Comparison of ENCODE assay signal across 9 cellular contexts in the genomic region with DNA sequence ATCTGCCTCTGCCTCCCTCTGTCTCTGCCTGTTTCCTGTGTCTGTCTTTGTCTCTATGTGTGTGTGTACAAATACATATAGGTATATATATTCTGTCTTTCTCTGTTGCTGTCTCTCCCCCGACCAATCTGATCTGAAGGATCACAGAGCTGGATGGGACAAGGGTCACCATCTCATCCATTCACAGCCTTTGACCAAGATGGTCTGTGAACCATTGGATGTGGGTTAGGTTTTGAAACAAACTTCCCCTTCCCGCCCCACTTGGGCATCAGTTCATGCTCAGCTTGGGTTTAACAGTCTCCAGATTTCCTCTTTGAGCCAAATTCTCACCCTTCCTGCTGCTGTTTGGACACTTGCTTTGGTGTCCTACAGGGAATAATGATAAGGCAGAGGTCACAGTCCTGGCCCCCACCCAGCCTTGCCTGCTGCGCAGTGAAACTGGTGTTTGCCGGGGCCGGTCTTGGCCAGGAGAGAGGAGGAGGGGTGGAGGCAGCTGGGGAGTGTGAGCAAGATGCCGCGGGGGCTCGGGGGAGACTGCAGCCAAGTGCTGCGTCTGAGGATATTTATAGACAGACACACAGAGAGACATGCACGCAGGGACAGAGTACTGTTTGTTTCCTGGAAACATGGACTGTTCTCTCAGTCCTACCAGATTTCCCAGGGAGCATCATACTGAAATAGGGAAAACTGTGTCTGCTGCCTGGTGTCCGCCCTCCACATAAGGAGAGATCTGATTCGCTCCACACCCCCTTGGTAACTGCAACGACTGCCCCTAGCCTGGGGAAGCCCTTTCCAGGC. TPM values are rescaled to one million over a fixed set of nuclear protein-coding genes. Genes with fewer than 3 reads are reported as not detected.
DNase-seq lines count a peak whose midpoint lies in the region; ATAC-seq and TF ChIP-seq lines count a peak whose summit lies in the region.
"Had no signal": no experiment of that assay in that cellular context is flagged by ENCODE, and none has a peak within 500 bp of the region (broad histone marks: within the 10 kb centered on the region; RNA-seq: fewer than 3 reads in every experiment).

No MANE protein-coding gene starts in this region.

- no peak for TF ChIP-seq CTCF in WERI-Rb-1 (IDR thresholded peaks at IDR 0.05; ENCODE audit: low read depth, low read length)
- TF ChIP-seq CTCF in fibroblast of mammary gland (conservative IDR thresholded peaks at IDR 0.05; ENCODE audit: control insufficient read depth, insufficient read depth, low read depth, low read length): no peak

- no peaks in the 10 kb centered on the region for H3K9me3 Mint-ChIP-seq in CD4-positive, CD25-positive, alpha-beta regulatory T cell
- no peaks in the 10 kb centered on the region for H3K9me3 Mint-ChIP-seq in naive thymus-derived CD8-positive, alpha-beta T cell

- no peaks in the 10 kb centered on the region for H3K27me3 ChIP-seq in CD4-positive, CD25-positive, alpha-beta regulatory T cell (ENCODE audit: control insufficient read depth, insufficient read depth, low read length)
- no peaks in the 10 kb centered on the region for H3K27me3 ChIP-seq in WERI-Rb-1 (ENCODE audit: insufficient read depth, low read depth, severe bottlenecking)

- POLR2A ChIA-PET in naive thymus-derived CD8-positive, alpha-beta T cell (lab: Charles Lee): interaction anchor here (0.6 to 25.4 kb wide), 8 partner anchors 10 to 269 kb away, joined by 3 to 730 read pairs (median 6); no protein-coding TSS in a partner anchor

- peak in 2 of 3 donors; percentile 40 to 59 for DNase-seq in CD4-positive, CD25-positive, alpha-beta regulatory T cell
- DNase-seq in LHCN-M2 (ENCODE audit: low read depth) (peak; percentile 89), WERI-Rb-1 (peak; percentile 71), fibroblast of mammary gland (ENCODE audit: low read depth) (peak; percentile 69), D341Med (ENCODE audit: low spot score) (no peak)
- DNase-seq in naive thymus-derived CD8-positive, alpha-beta T cell: peak in 2 of 10 donors; percentile 42 to 43

- no peaks in the 10 kb centered on the region for H3K27me3 Mint-ChIP-seq in CD4-positive, CD25-positive, alpha-beta regulatory T cell
- no peaks in the 10 kb centered on the region for H3K27me3 Mint-ChIP-seq in naive thymus-derived CD8-positive, alpha-beta T cell

- ATAC-seq in CD4-positive, CD25-positive, alpha-beta regulatory T cell (ENCODE audit: low read depth in 2 of 2): peak; percentile 31 to 41
- peak; percentile 55 to 66 for ATAC-seq in naive thymus-derived CD8-positive, alpha-beta T cell
- ATAC-seq in GM21786 (IDR thresholded peaks at IDR 0.05; ENCODE audit: unreplicated experiment): no peak
- ATAC-seq in GM19463 (IDR thresholded peaks at IDR 0.05; ENCODE audit: unreplicated experiment): no peak

- peak overlapping the region; percentile 42 for H3K27ac ChIP-seq in CD4-positive, CD25-positive, alpha-beta regulatory T cell (ENCODE audit: insufficient read depth, low read length, poor library complexity, severe bottlenecking)
- H3K27ac ChIP-seq in WERI-Rb-1: peak overlapping the region; percentile 6
- H3K27ac ChIP-seq: HL-60 had no signal

- no peaks in the 10 kb centered on the region for H3K36me3 ChIP-seq in CD4-positive, CD25-positive, alpha-beta regulatory T cell (ENCODE audit: control insufficient read depth, insufficient read depth, low read length)
- no peaks in the 10 kb centered on the region for H3K36me3 ChIP-seq in WERI-Rb-1

- H3K4me3 ChIP-seq in CD4-positive, CD25-positive, alpha-beta regulatory T cell (ENCODE audit: low read depth, low read length): peak overlapping the region; percentile 26
- H3K4me3 ChIP-seq in WERI-Rb-1 (ENCODE audit: low read depth, low read length) (no peak overlapping the region), fibroblast of mammary gland (ENCODE audit: control insufficient read depth, low read depth, low read length) (peak overlapping the region; percentile 9)

- peak overlapping the region; percentile 87 to 97 (median 95) for H3K27ac Mint-ChIP-seq in CD4-positive, CD25-positive, alpha-beta regulatory T cell
- H3K27ac Mint-ChIP-seq in naive thymus-derived CD8-positive, alpha-beta T cell: peak overlapping the region; percentile 25 to 94 (median 88)

- no peaks in the 10 kb centered on the region for H3K9me3 ChIP-seq in CD4-positive, CD25-positive, alpha-beta regulatory T cell (ENCODE audit: control insufficient read depth in 2 of 2, low read length in 2 of 2)
- no peaks in the 10 kb centered on the region for H3K9me3 ChIP-seq in WERI-Rb-1 (ENCODE audit: severe bottlenecking)

- H3K4me1 Mint-ChIP-seq in CD4-positive, CD25-positive, alpha-beta regulatory T cell: peaks cover 6 to 69% (median 36%) of the 10 kb centered on the region in 4 donors
- H3K4me1 Mint-ChIP-seq in naive thymus-derived CD8-positive, alpha-beta T cell: peaks cover 23 to 80% (median 61%) of the 10 kb centered on the region in 4 donors

- no peaks in the 10 kb centered on the region for H3K36me3 Mint-ChIP-seq in CD4-positive, CD25-positive, alpha-beta regulatory T cell
- H3K36me3 Mint-ChIP-seq in naive thymus-derived CD8-positive, alpha-beta T cell: no peaks in the 10 kb centered on the region

- peaks cover 41% of the 10 kb centered on the region for H3K4me1 ChIP-seq in CD4-positive, CD25-positive, alpha-beta regulatory T cell (ENCODE audit: control insufficient read depth, insufficient read depth, low read length, poor library complexity, severe bottlenecking)

- peak overlapping the region; percentile 42 to 83 (median 74) for H3K4me3 Mint-ChIP-seq in CD4-positive, CD25-positive, alpha-beta regulatory T cell
- H3K4me3 Mint-ChIP-seq in naive thymus-derived CD8-positive, alpha-beta T cell: peak overlapping the region; percentile 6 to 70 (median 53)

RNA-seq across cellular contexts. Expression of a gene that starts 27.0 kb away (rescaled TPM):
- total RNA-seq in CD4-positive, CD25-positive, alpha-beta regulatory T cell: 1,002 TPM
- polyA plus RNA-seq in CD4-positive, CD25-positive, alpha-beta regulatory T cell: 100 to 1,000 TPM; 153 to 176 (median 165) TPM
- total RNA-seq in LHCN-M2 (2014; rRNA removed): 19.0 and 30.4 TPM in 2 replicates
- polyA plus RNA-seq in LHCN-M2 (2012): 25.1 TPM
- 100 to 1,000 TPM; 186 to 191 TPM for total RNA-seq in naive thymus-derived CD8-positive, alpha-beta T cell
- 100 to 1,000 TPM in 2 of 3 donors, 10 to 100 TPM in 1; 91.8 to 179 (median 122) TPM for polyA plus RNA-seq in naive thymus-derived CD8-positive, alpha-beta T cell

RNA-seq across cellular contexts. Expression of a gene that starts 48.8 kb away (rescaled TPM):
- total RNA-seq in CD4-positive, CD25-positive, alpha-beta regulatory T cell: 0.17 TPM
- not detected for polyA plus RNA-seq in CD4-positive, CD25-positive, alpha-beta regulatory T cell
- total RNA-seq in LHCN-M2 (2014; rRNA removed): 2.4 and 3.9 TPM in 2 replicates
- 3.3 TPM for polyA plus RNA-seq in LHCN-M2 (2012)
- total RNA-seq in naive thymus-derived CD8-positive, alpha-beta T cell: 1 to 10 TPM in 1 of 2 experiments, under 1 TPM in 1; 0.75 to 2.5 TPM
- under 1 TPM in 1 of 3 donors, not detected in 2; 0.05 TPM for polyA plus RNA-seq in naive thymus-derived CD8-positive, alpha-beta T cell

Comparison
In these comparisons a context has a peak if more than half of its experiments do, and no peak if none do; other contexts are left out.
1. ATAC-seq: peak in CD4-positive, CD25-positive, alpha-beta regulatory T cell (2 of 2) and naive thymus-derived CD8-positive, alpha-beta T cell (2 of 2); none in GM21786 (single experiment) and GM19463 (single experiment).